7 cellular contexts compared by ENCODE assay signal in genomic region chr2:224927671-224928173, GRCh38.
A peak's percentile ranks its signal among the peaks of the same experiment; 100 is the strongest.
DNase-seq lines count a peak whose midpoint lies in the region; ATAC-seq lines count a peak whose summit lies in the region.

No MANE protein-coding gene starts in this region.

- peak overlapping the region; percentile 99 for H3K27ac Mint-ChIP-seq in stimulated activated naive CD8-positive, alpha-beta T cell treated with anti-CD3 and anti-CD28 coated beads, Interleukin-15, Interleukin-2, amounts not matched to agents 100 ng/mL and 50 ng/mL, for 24 hours

- ATAC-seq in HG03280 (IDR thresholded peaks at IDR 0.05; ENCODE audit: unreplicated experiment): no peak

- H3K4me1 Mint-ChIP-seq in stimulated activated naive CD8-positive, alpha-beta T cell treated with anti-CD3 and anti-CD28 coated beads, Interleukin-15, Interleukin-2, amounts not matched to agents 100 ng/mL and 50 ng/mL, for 24 hours (ENCODE audit: low read depth): peaks cover 100% of the 10 kb centered on the region

- no peaks in the 10 kb centered on the region for H3K9me3 Mint-ChIP-seq in stimulated activated naive CD8-positive, alpha-beta T cell treated with anti-CD3 and anti-CD28 coated beads, Interleukin-15, Interleukin-2, amounts not matched to agents 100 ng/mL and 50 ng/mL, for 24 hours

- peak overlapping the region; percentile 77 for H3K4me3 Mint-ChIP-seq in stimulated activated naive CD8-positive, alpha-beta T cell treated with anti-CD3 and anti-CD28 coated beads, Interleukin-15, Interleukin-2, amounts not matched to agents 100 ng/mL and 50 ng/mL, for 24 hours

- H3K27me3 Mint-ChIP-seq in stimulated activated naive CD8-positive, alpha-beta T cell treated with anti-CD3 and anti-CD28 coated beads, Interleukin-15, Interleukin-2, amounts not matched to agents 100 ng/mL and 50 ng/mL, for 24 hours: no peaks in the 10 kb centered on the region

- H3K36me3 Mint-ChIP-seq in stimulated activated naive CD8-positive, alpha-beta T cell treated with anti-CD3 and anti-CD28 coated beads, Interleukin-15, Interleukin-2, amounts not matched to agents 100 ng/mL and 50 ng/mL, for 24 hours (ENCODE audit: low read depth): peaks cover 86% of the 10 kb centered on the region

- DNase-seq in NOMO-1 (lab: John Stamatoyannopoulos, UW; ENCODE audit: unreplicated experiment in 2 of 2) (peak; percentile 24 to 66), activated T-cell treated with anti-CD3 and anti-CD28 coated beads for 24 hours (ENCODE audit: low read depth) (peak; percentile 53), iris pigment epithelial cell (ENCODE audit: low read depth) (peak; percentile 72), germinal center (ENCODE audit: low spot score) (no peak), RKO (ENCODE audit: low spot score) (no peak)

Comparison
In these comparisons a context has a peak if more than half of its experiments do, and no peak if none do; other contexts are left out.
1. DNase-seq: peak in NOMO-1 (2 of 2), activated T-cell treated with anti-CD3 and anti-CD28 coated beads for 24 hours (single experiment) and iris pigment epithelial cell (single experiment); none in germinal center (single experiment) and RKO (single experiment).